In genomic region chr9:96008502-96009222, GRCh38 we compare ENCODE assay signal across 11 cellular contexts.
DNase-seq lines count a peak whose midpoint lies in the region; ATAC-seq and TF ChIP-seq lines count a peak whose summit lies in the region.
"Had no signal": no experiment of that assay in that cellular context is flagged by ENCODE, and none has a peak within 500 bp of the region (broad histone marks: within the 10 kb centered on the region; RNA-seq: fewer than 3 reads in every experiment).

No MANE protein-coding gene starts in this region.

- intact Hi-C loops in Right ventricle myocardium superior (cut with DNase I), result no loop called here
- intact Hi-C loops in left ventricle myocardium superior (cut with micrococcal nuclease), result no loop called here

- DNase-seq in Right ventricle myocardium superior, result no peak
- no peak for DNase-seq in left ventricle myocardium superior
- DNase-seq in NOMO-1 treated with DMSO at 0.1 percent for 48 hours (lab: John Stamatoyannopoulos, UW; ENCODE audit: unreplicated experiment), result peak; percentile 62
- peak; percentile 79 for DNase-seq in epithelial cell of proximal tubule (ENCODE audit: low read depth)
- DNase-seq in stimulated activated naive CD8-positive, alpha-beta T cell treated with anti-CD3 and anti-CD28 coated beads, Interleukin-15, Interleukin-2, amounts not matched to agents 100 U/mL and 50 U/mL, for 24 hours, result no peak
- no peak for DNase-seq in brain microvascular endothelial cell
- DNase-seq in NCI-H1092 (lab: John Stamatoyannopoulos, UW), result no peak
- no peak for DNase-seq in stimulated activated CD4-positive, alpha-beta T cell treated with anti-CD3 and anti-CD28 coated beads, Interleukin-4, amount 100 ng/mL, for 24 hours
- DNase-seq: anterior cingulate cortex, RPMI8226 had no signal

- H3K27ac ChIP-seq in brain microvascular endothelial cell, result no peak overlapping the region
- H3K27ac ChIP-seq: epithelial cell of prostate had no signal

- ATAC-seq in Right ventricle myocardium superior (ENCODE audit: poor library complexity) (peak; percentile 48), left ventricle myocardium superior (no peak)
- ATAC-seq in stimulated activated naive CD8-positive, alpha-beta T cell treated with anti-CD3 and anti-CD28 coated beads, Interleukin-15, Interleukin-2, amounts not matched to agents 100 U/mL and 50 U/mL, for 24 hours, result peak; percentile 53

- H3K27me3 ChIP-seq in brain microvascular endothelial cell (replicated peaks), result no peaks in the 10 kb centered on the region

- TF ChIP-seq CTCF in epithelial cell of proximal tubule (conservative IDR thresholded peaks at IDR 0.05; ENCODE audit: low read depth, low read length), result no peak
- TF ChIP-seq CTCF in brain microvascular endothelial cell (IDR thresholded peaks at IDR 0.05; ENCODE audit: low read depth, low read length, missing control alignments), result no peak

- peaks cover 3% of the 10 kb centered on the region for H3K36me3 ChIP-seq in brain microvascular endothelial cell (replicated peaks)

- H3K4me3 ChIP-seq in epithelial cell of proximal tubule (ENCODE audit: low read depth, low read length), result no peak overlapping the region
- no peak overlapping the region for H3K4me3 ChIP-seq in brain microvascular endothelial cell (ENCODE audit: low read depth, low read length)

- in situ Hi-C loops in brain microvascular endothelial cell (cut with HindIII; ENCODE audit: low pct_ligation_motif_present, low sequenced_read_pairs), result no loop called here

Comparison
In these comparisons a context has a peak if more than half of its experiments do, and no peak if none do; other contexts are left out.
1. DNase-seq: peak in NOMO-1 treated with DMSO at 0.1 percent for 48 hours (single experiment) and epithelial cell of proximal tubule (single experiment); none in Right ventricle myocardium superior (single experiment), left ventricle myocardium superior (single experiment), stimulated activated naive CD8-positive, alpha-beta T cell treated with anti-CD3 and anti-CD28 coated beads, Interleukin-15, Interleukin-2, amounts not matched to agents 100 U/mL and 50 U/mL, for 24 hours (single experiment), brain microvascular endothelial cell (single experiment), NCI-H1092 (single experiment) and stimulated activated CD4-positive, alpha-beta T cell treated with anti-CD3 and anti-CD28 coated beads, Interleukin-4, amount 100 ng/mL, for 24 hours (single experiment).